ENCODE assay signal across 35 cellular contexts in the genomic region with DNA sequence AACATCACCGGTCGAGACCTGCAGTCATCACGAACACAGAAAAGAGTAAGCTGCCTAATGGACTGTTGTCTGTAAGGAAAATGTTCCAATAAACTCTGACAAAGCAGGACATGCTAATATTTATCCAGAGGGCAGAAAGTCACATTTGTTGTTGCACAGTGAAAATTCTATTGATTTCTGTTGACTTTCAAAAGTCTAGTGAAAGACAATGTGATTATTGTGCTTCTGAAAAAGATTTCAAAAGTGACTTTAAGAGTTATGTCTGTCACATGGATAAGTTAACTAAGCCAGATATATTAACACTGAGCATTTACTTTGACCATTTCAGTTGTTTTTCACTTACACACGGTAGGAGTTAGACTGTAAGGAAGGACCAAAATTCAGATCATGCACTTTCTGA. TPM values are rescaled to one million over a fixed set of nuclear protein-coding genes. Genes with fewer than 3 reads are reported as not detected.
"Had no signal": no experiment of that assay in that cellular context is flagged by ENCODE, and none has a peak within 500 bp of the region (broad histone marks: within the 10 kb centered on the region; RNA-seq: fewer than 3 reads in every experiment).

No MANE protein-coding gene starts in this region.

- H3K4me2 ChIP-seq: PC-9 had no signal

- H3K36me3 Mint-ChIP-seq: activated naive CD8-positive, alpha-beta T cell treated with anti-CD3 and anti-CD28 coated beads for 36 hours had no signal

- H3K4me1 Mint-ChIP-seq: activated B cell treated with CpG ODN at 0.5 μM for 24 hours; activated naive CD8-positive, alpha-beta T cell treated with anti-CD3 and anti-CD28 coated beads for 36 hours; activated T-helper 17 cell treated with anti-CD3 and anti-CD28 coated beads, Interleukin-2, amount 50 U/mL, for 72 hours had no signal

- H3K36me3 ChIP-seq: brain microvascular endothelial cell, MG63 had no signal

- ATAC-seq: activated T-helper 17 cell treated with anti-CD3 and anti-CD28 coated beads, Interleukin-2, amount 50 U/mL, for 72 hours; Right ventricle myocardium inferior had no signal

- DNase-seq: activated B cell treated with CpG ODN at 0.5 μM for 24 hours; activated CD4-positive, alpha-beta memory T cell treated with anti-CD3 and anti-CD28 coated beads for 36 hours; activated CD4-positive, alpha-beta T cell treated with anti-CD3 and anti-CD28 coated beads for 4 hours; activated CD4-positive, alpha-beta T cell treated with anti-CD3 and anti-CD28 coated beads, Interleukin-2, amount 50 U/mL, for 1 hour; activated CD4-positive, CD25-positive, alpha-beta regulatory T cell treated with anti-CD3 and anti-CD28 coated beads, Interleukin-2, amount 50 U/mL, for 72 hours; activated CD8-positive, alpha-beta memory T cell treated with anti-CD3 and anti-CD28 coated beads, Interleukin-2, amount 50 U/mL, for 48 hours; activated effector memory CD4-positive, alpha-beta T cell treated with anti-CD3 and anti-CD28 coated beads, Interleukin-2, amount 50 U/mL, for 16 hours; activated naive CD4-positive, alpha-beta T cell; activated naive CD4-positive, alpha-beta T cell treated with anti-CD3 and anti-CD28 coated beads, Interleukin-2, amount 50 U/mL, for 16 hours; activated naive CD8-positive, alpha-beta T cell treated with anti-CD3 and anti-CD28 coated beads for 36 hours; activated T-cell treated with anti-CD3 and anti-CD28 coated beads, Interleukin-2, amount 50 U/mL, for 48 hours; amniotic stem cell; aorta; brain microvascular endothelial cell; central memory CD4-positive, alpha-beta T cell; Kasumi-1; KBM-7; MG63; NCI-H1048; NCI-H1105 treated with DMSO at 0.1 percent for 48 hours; NCI-H1436; NCI-H1694; NCI-H1930; NCI-H2081 treated with DMSO at 0.1 percent for 48 hours; NCI-H345; NCI-H524 treated with DMSO at 0.1 percent for 48 hours; NK-92 treated with Interleukin-12 subunit alpha and Interleukin-12 subunit beta, amount 100 ng/mL, for 24 hours; PC-9; SIG-M5 had no signal

- H3K4me3 ChIP-seq: MG63, PC-9 had no signal

- H2AFZ ChIP-seq: PC-9 had no signal

- H3K27ac Mint-ChIP-seq: activated B cell treated with CpG ODN at 0.5 μM for 24 hours; activated CD4-positive, alpha-beta memory T cell treated with anti-CD3 and anti-CD28 coated beads for 36 hours; activated naive CD8-positive, alpha-beta T cell treated with anti-CD3 and anti-CD28 coated beads for 36 hours; activated T-helper 17 cell treated with anti-CD3 and anti-CD28 coated beads, Interleukin-2, amount 50 U/mL, for 72 hours; T-helper 1 cell treated with Interleukin-12 subunit alpha and Interleukin-12 subunit beta and Interleukin-4 antibody, amounts not matched to agents 30 μg/mL and 1 μg/mL, for 36 hours; T-helper 2 cell treated with Interferon-gamma antibody and Interleukin-4, amounts not matched to agents 5 μg/mL and 100 μg/mL, for 36 hours had no signal

- H3K27ac ChIP-seq: brain microvascular endothelial cell, PC-9, RWPE1 had no signal

- H3K9me3 ChIP-seq: MG63 had no signal

- H3K27me3 ChIP-seq: brain microvascular endothelial cell had no signal

- H3K4me3 Mint-ChIP-seq: activated B cell treated with CpG ODN at 0.5 μM for 24 hours; activated CD4-positive, alpha-beta memory T cell treated with anti-CD3 and anti-CD28 coated beads for 36 hours; activated naive CD8-positive, alpha-beta T cell treated with anti-CD3 and anti-CD28 coated beads for 36 hours; activated T-helper 17 cell treated with anti-CD3 and anti-CD28 coated beads, Interleukin-2, amount 50 U/mL, for 72 hours; T-helper 1 cell treated with Interleukin-12 subunit alpha and Interleukin-12 subunit beta and Interleukin-4 antibody, amounts not matched to agents 30 μg/mL and 1 μg/mL, for 36 hours; T-helper 2 cell treated with Interferon-gamma antibody and Interleukin-4, amounts not matched to agents 5 μg/mL and 100 μg/mL, for 36 hours had no signal

RNA-seq across cellular contexts. Expression of a gene that starts 31.3 kb away (rescaled TPM):
- total RNA-seq: activated CD4-positive, alpha-beta memory T cell treated with anti-CD3 and anti-CD28 coated beads for 36 hours; activated naive CD8-positive, alpha-beta T cell treated with anti-CD3 and anti-CD28 coated beads for 36 hours; activated T-helper 17 cell treated with anti-CD3 and anti-CD28 coated beads, Interleukin-2, amount 50 U/mL, for 72 hours; aorta; NCI-H460; PC-9 had no signal
